In the genomic region with DNA sequence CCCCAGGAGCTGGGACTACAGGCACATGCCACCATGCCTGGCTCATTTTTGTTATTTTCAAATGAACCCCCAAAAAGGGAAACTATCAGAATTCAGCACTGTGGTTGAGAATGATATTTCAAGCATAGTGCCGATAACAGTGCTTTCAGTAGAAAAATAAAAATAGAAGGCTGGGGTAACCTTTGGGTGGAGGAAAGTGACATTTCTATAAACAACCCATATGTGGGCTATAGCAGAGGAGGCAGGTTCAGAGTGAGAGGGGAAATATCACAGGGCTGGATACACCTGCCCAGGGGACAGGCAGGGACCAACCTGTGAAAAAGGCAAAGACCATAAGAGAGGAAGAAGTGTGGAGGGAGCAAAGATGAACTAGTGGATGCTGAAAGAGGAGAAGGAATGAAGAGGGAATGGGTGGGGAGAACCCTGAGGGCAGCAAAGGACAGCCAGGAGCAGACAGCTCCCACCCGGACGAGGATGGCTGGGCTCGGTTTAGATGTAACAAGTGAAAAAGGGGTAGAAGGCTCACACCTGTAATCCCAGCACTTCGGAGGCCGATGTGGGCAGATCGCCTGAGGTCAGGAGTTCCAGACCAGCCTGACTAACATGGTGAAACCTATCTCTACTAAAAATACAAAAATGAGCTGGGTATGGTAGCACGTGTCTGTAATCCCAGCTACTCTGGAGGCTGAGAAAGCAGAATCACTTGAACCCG, we compare ENCODE assay signal across 16 cellular contexts. TPM values are rescaled to one million over a fixed set of nuclear protein-coding genes. Genes with fewer than 3 reads are reported as not detected.
DNase-seq lines count a peak whose midpoint lies in the region; ATAC-seq, FAIRE-seq and TF ChIP-seq lines count a peak whose summit lies in the region.
"Had no signal": no experiment of that assay in that cellular context is flagged by ENCODE, and none has a peak within 500 bp of the region (broad histone marks: within the 10 kb centered on the region; RNA-seq: fewer than 3 reads in every experiment).

No MANE protein-coding gene starts in this region.

- POLR2A ChIA-PET in H1 (lab: Charles Lee; ENCODE audit: partially characterized antibody) = no interaction called here
- POLR2A ChIA-PET in activated CD4-positive, alpha-beta memory T cell treated with anti-CD3 and anti-CD28 coated beads for 36 hours (lab: Charles Lee) = no interaction called here

- no peak overlapping the region for H2BK15ac ChIP-seq in H1 (ENCODE audit: low read length)

- no peak overlapping the region for H3K4ac ChIP-seq in H1 (replicated peaks; ENCODE audit: insufficient read length, low read depth, low read length)

- no peak overlapping the region for H3K18ac ChIP-seq in H1 (ENCODE audit: extremely low read depth, low read length)

- TF ChIP-seq RAD21 in H1 (IDR thresholded peaks at IDR 0.05 in 1 of 2, conservative IDR thresholded peaks at IDR 0.05 in 1 of 2; ENCODE audit: low read depth in 2 of 2, low read length in 2 of 2) = no peak

- H4K91ac ChIP-seq in H1 (replicated peaks; ENCODE audit: insufficient read length, low read length) = no peak overlapping the region

- H2BK120ac ChIP-seq in H1 (replicated peaks; ENCODE audit: low read depth, low read length) = no peak overlapping the region

- no peaks in the 10 kb centered on the region for H3K9me3 ChIP-seq in BLaER1 treated with 17β-estradiol and CSF1 and Interleukin-3, amounts not matched to agents 10 nM and 100 nM (replicated peaks in 1 of 11)
- no peaks in the 10 kb centered on the region for H3K9me3 ChIP-seq in H1 (ENCODE audit: insufficient read depth in 2 of 2, low read depth in 1 of 2, low read length in 1 of 2)
- no peaks in the 10 kb centered on the region for H3K9me3 ChIP-seq in vagina
- H3K9me3 ChIP-seq in Peyer's patch = no peaks in the 10 kb centered on the region
- H3K9me3 ChIP-seq: ovary, SK-N-SH had no signal

- no peaks in the 10 kb centered on the region for H3K9me3 Mint-ChIP-seq in activated CD4-positive, alpha-beta memory T cell treated with anti-CD3 and anti-CD28 coated beads for 36 hours
- H3K9me3 Mint-ChIP-seq: activated naive CD4-positive, alpha-beta T cell treated with anti-CD3 and anti-CD28 coated beads, Interleukin-2, amount 50 U/mL, for 24 hours had no signal

- no peak overlapping the region for H2BK5ac ChIP-seq in H1 (ENCODE audit: low read depth, low read length)

- H3K4me3 Mint-ChIP-seq in activated CD4-positive, alpha-beta memory T cell treated with anti-CD3 and anti-CD28 coated beads for 36 hours = no peak overlapping the region
- H3K4me3 Mint-ChIP-seq: activated naive CD4-positive, alpha-beta T cell treated with anti-CD3 and anti-CD28 coated beads, Interleukin-2, amount 50 U/mL, for 24 hours had no signal

- no peak overlapping the region for H3K14ac ChIP-seq in H1 (ENCODE audit: insufficient read length)

- no peak for TF ChIP-seq POLR2A in H1 (IDR thresholded peaks at IDR 0.05; ENCODE audit: control extremely low read depth in 1 of 2, low read depth in 2 of 2, low read length in 2 of 2)
- no peak for TF ChIP-seq POLR2A in vagina (IDR thresholded peaks at IDR 0.05)
- TF ChIP-seq POLR2A in Peyer's patch (IDR thresholded peaks at IDR 0.05) = no peak

- peak overlapping the region in 1 of 11 experiments; percentile 17; a peak in 1 of 22 replicates for H3K9ac ChIP-seq in BLaER1 treated with 17β-estradiol and CSF1 and Interleukin-3, amounts not matched to agents 10 nM and 100 nM
- no peak overlapping the region for H3K9ac ChIP-seq in H1 (replicated peaks in 1 of 4; ENCODE audit: extremely low read depth in 1 of 4, low read depth in 3 of 4, low read length in 3 of 4)
- H3K9ac ChIP-seq: SK-N-SH had no signal

- no peak overlapping the region for H3K4me3 ChIP-seq in BLaER1 treated with 17β-estradiol and CSF1 and Interleukin-3, amounts not matched to agents 10 nM and 100 nM
- H3K4me3 ChIP-seq in HL-60 (replicated peaks; ENCODE audit: insufficient read depth, low read length) (no peak overlapping the region), H1 (ENCODE audit: extremely low read depth in 1 of 4, insufficient read depth in 2 of 4, low read depth in 3 of 4, low read length in 4 of 4) (no peak overlapping the region), vagina (no peak overlapping the region), dorsolateral prefrontal cortex (no peak overlapping the region), Peyer's patch (no peak overlapping the region)
- H3K4me3 ChIP-seq: cardiac muscle cell, ovary, skin epidermis had no signal

- peaks cover 29% of the 10 kb centered on the region for H3K4me1 Mint-ChIP-seq in activated CD4-positive, alpha-beta memory T cell treated with anti-CD3 and anti-CD28 coated beads for 36 hours (ENCODE audit: low read depth)

- H3K27ac Mint-ChIP-seq in activated CD4-positive, alpha-beta memory T cell treated with anti-CD3 and anti-CD28 coated beads for 36 hours = no peak overlapping the region
- H3K27ac Mint-ChIP-seq: activated naive CD4-positive, alpha-beta T cell treated with anti-CD3 and anti-CD28 coated beads, Interleukin-2, amount 50 U/mL, for 24 hours had no signal

- intact Hi-C loops in activated CD4-positive, alpha-beta memory T cell treated with anti-CD3 and anti-CD28 coated beads for 36 hours (cut with micrococcal nuclease) = loop anchor here (5.0 kb wide), 1 partner anchor 37 kb away; no protein-coding TSS in a partner anchor
- intact Hi-C loops in vagina (cut with DNase I) = no loop called here
- intact Hi-C loops in dorsolateral prefrontal cortex (cut with DNase I) = no loop called here

- no peaks in the 10 kb centered on the region for H3K36me3 Mint-ChIP-seq in activated CD4-positive, alpha-beta memory T cell treated with anti-CD3 and anti-CD28 coated beads for 36 hours
- H3K36me3 Mint-ChIP-seq: activated naive CD4-positive, alpha-beta T cell treated with anti-CD3 and anti-CD28 coated beads, Interleukin-2, amount 50 U/mL, for 24 hours had no signal

- H3K23ac ChIP-seq in H1 (ENCODE audit: insufficient read length) = no peak overlapping the region

- H3K27ac ChIP-seq in BLaER1 treated with 17β-estradiol and CSF1 and Interleukin-3, amounts not matched to agents 10 nM and 100 nM = peak overlapping the region in 9 of 11 experiments; percentile 1 to 88 (median 35); a peak in 13 of 22 replicates
- H3K27ac ChIP-seq in HL-60 (replicated peaks) = peak overlapping the region; percentile 72
- H3K27ac ChIP-seq in H1 (ENCODE audit: low read depth, low read length) = no peak overlapping the region
- H3K27ac ChIP-seq in vagina = no peak overlapping the region
- no peak overlapping the region for H3K27ac ChIP-seq in dorsolateral prefrontal cortex
- peak overlapping the region in 1 of 4 donors; percentile 36 for H3K27ac ChIP-seq in Peyer's patch
- H3K27ac ChIP-seq: cardiac muscle cell, ovary, WERI-Rb-1 had no signal

- CTCF ChIA-PET in H1 (lab: Charles Lee; ENCODE audit: partially characterized antibody) = interaction anchor here (0.6 to 1.1 kb wide), 3 partner anchors 67 to 594 kb away, joined by 3 read pairs; no protein-coding TSS in a partner anchor
- CTCF ChIA-PET in activated CD4-positive, alpha-beta memory T cell treated with anti-CD3 and anti-CD28 coated beads for 36 hours (lab: Charles Lee) = interaction anchor here (1.0 kb wide), 1 partner anchor 20 kb away, joined by 3 read pairs; no protein-coding TSS in a partner anchor

- H3K36me3 ChIP-seq in BLaER1 treated with 17β-estradiol and CSF1 and Interleukin-3, amounts not matched to agents 10 nM and 100 nM = no peaks in the 10 kb centered on the region
- H3K36me3 ChIP-seq in H1 (ENCODE audit: control insufficient read depth in 2 of 4, insufficient read depth in 4 of 4, low read length in 3 of 4) (no peaks in the 10 kb centered on the region), vagina (no peaks in the 10 kb centered on the region), Peyer's patch (no peaks in the 10 kb centered on the region)
- H3K36me3 ChIP-seq: cardiac muscle cell, ovary, WERI-Rb-1 had no signal

- 0 out of 2 replicates have a peak overlapping the region, but pooled peaks have one; percentile 13 for H2AK5ac ChIP-seq in H1 (ENCODE audit: low read depth, low read length)

- H3K4me2 ChIP-seq in BLaER1 treated with 17β-estradiol and CSF1 and Interleukin-3, amounts not matched to agents 10 nM and 100 nM = peak overlapping the region; percentile 37 to 94 (median 83)
- H3K4me2 ChIP-seq in H1 (ENCODE audit: insufficient read depth in 1 of 2, low read depth in 2 of 2, low read length in 2 of 2) = no peak overlapping the region
- H3K4me2 ChIP-seq: SK-N-SH had no signal

- no peak overlapping the region for H3K56ac ChIP-seq in H1 (replicated peaks; ENCODE audit: insufficient read length, low read depth, low read length)

- H4K20me1 ChIP-seq in BLaER1 treated with 17β-estradiol and CSF1 and Interleukin-3, amounts not matched to agents 10 nM and 100 nM = no peaks in the 10 kb centered on the region
- no peaks in the 10 kb centered on the region for H4K20me1 ChIP-seq in H1 (replicated peaks in 1 of 2; ENCODE audit: control insufficient read depth in 1 of 2, insufficient read depth in 2 of 2, low read length in 2 of 2)

- no peak for TF ChIP-seq EP300 in H1 (IDR thresholded peaks at IDR 0.05; ENCODE audit: borderline replicate concordance in 1 of 2, low read depth in 2 of 2, low read length in 2 of 2)

- H2AFZ ChIP-seq in H1 (ENCODE audit: low read length) = no peak overlapping the region

- H4K8ac ChIP-seq in H1 (ENCODE audit: extremely low read depth, insufficient read depth, low read length) = no peak overlapping the region

- no peak for DNase-seq in HL-60 (ENCODE audit: low read depth in 1 of 2, low spot score in 1 of 2)
- DNase-seq in H1 (ENCODE audit: low read depth in 1 of 2, low spot score in 2 of 2) = no peak
- no peak for DNase-seq in activated CD4-positive, alpha-beta memory T cell treated with anti-CD3 and anti-CD28 coated beads for 36 hours
- DNase-seq in vagina (ENCODE audit: extremely low spot score in 2 of 2) = no peak
- DNase-seq in dorsolateral prefrontal cortex = no peak
- DNase-seq in Peyer's patch = no peak
- DNase-seq: NCI-H1417 treated with DMSO at 0.1 percent for 48 hours, NCI-H226, ovary, SK-N-SH, WERI-Rb-1 had no signal

- FAIRE-seq in H1 (lab: Jason Lieb, UNC) = no peak

- peak; percentile 40 for ATAC-seq in GM19351 (IDR thresholded peaks at IDR 0.05; ENCODE audit: unreplicated experiment)

- no peaks in the 10 kb centered on the region for H3K79me2 ChIP-seq in H1 (ENCODE audit: control insufficient read depth in 1 of 2, insufficient read depth in 2 of 2, low read length in 2 of 2)

- TF ChIP-seq CTCF in HL-60 (IDR thresholded peaks at IDR 0.05; ENCODE audit: insufficient read depth, low read length) (no peak), H1 (IDR thresholded peaks at IDR 0.05; ENCODE audit: control extremely low read depth in 1 of 3, insufficient read depth in 1 of 3, low read depth in 1 of 3, low read length in 3 of 3) (no peak), vagina (IDR thresholded peaks at IDR 0.05) (no peak), dorsolateral prefrontal cortex (IDR thresholded peaks at IDR 0.05 in 54 of 56, conservative IDR thresholded peaks at IDR 0.05 in 2 of 56; ENCODE audit: low read depth in 1 of 56, partially characterized antibody in 56 of 56) (no peak), Peyer's patch (IDR thresholded peaks at IDR 0.05) (no peak)

- H3K27me3 Mint-ChIP-seq in activated CD4-positive, alpha-beta memory T cell treated with anti-CD3 and anti-CD28 coated beads for 36 hours = no peaks in the 10 kb centered on the region
- H3K27me3 Mint-ChIP-seq: activated naive CD4-positive, alpha-beta T cell treated with anti-CD3 and anti-CD28 coated beads, Interleukin-2, amount 50 U/mL, for 24 hours had no signal

- H3K79me1 ChIP-seq in H1 (ENCODE audit: low read depth, low read length) = no peaks in the 10 kb centered on the region; the same call in 1 of the 2 replicates

- no peak overlapping the region for H2BK12ac ChIP-seq in H1 (ENCODE audit: low read depth, low read length)

- no peaks in the 10 kb centered on the region for H3K27me3 ChIP-seq in BLaER1 treated with 17β-estradiol and CSF1 and Interleukin-3, amounts not matched to agents 10 nM and 100 nM
- H3K27me3 ChIP-seq in HL-60 (ENCODE audit: insufficient read depth, poor library complexity, severe bottlenecking) (no peaks in the 10 kb centered on the region), H1 (replicated peaks in 1 of 4; ENCODE audit: control insufficient read depth in 3 of 4, extremely low read depth in 1 of 4, insufficient read depth in 3 of 4, low read length in 3 of 4) (no peaks in the 10 kb centered on the region), vagina (no peaks in the 10 kb centered on the region), dorsolateral prefrontal cortex (peaks cover 0 to 8% (median 0%) of the 10 kb centered on the region in 45 donors), Peyer's patch (no peaks in the 10 kb centered on the region)
- H3K27me3 ChIP-seq: cardiac muscle cell, ovary had no signal

- H4K5ac ChIP-seq in H1 (ENCODE audit: insufficient read length, low read depth, low read length) = no peak overlapping the region

- H2BK20ac ChIP-seq in H1 (ENCODE audit: low read length) = no peak overlapping the region

- H3K23me2 ChIP-seq in H1 (ENCODE audit: low read depth, low read length) = no peaks in the 10 kb centered on the region

- peaks cover 82 to 94% (median 91%) of the 10 kb centered on the region in 10 experiments for H3K4me1 ChIP-seq in BLaER1 treated with 17β-estradiol and CSF1 and Interleukin-3, amounts not matched to agents 10 nM and 100 nM
- H3K4me1 ChIP-seq in H1 (replicated peaks in 1 of 4; ENCODE audit: control insufficient read depth in 3 of 4, insufficient read depth in 4 of 4, low read length in 3 of 4) = no peaks in the 10 kb centered on the region
- no peaks in the 10 kb centered on the region for H3K4me1 ChIP-seq in vagina
- H3K4me1 ChIP-seq in Peyer's patch = no peaks in the 10 kb centered on the region

- 90% methylated on average over 9 of the region's 9 CpGs; no CpG with 5 or more reads in 1 of the 2 experiments for WGBS in H1 (ENCODE audit: extremely low coverage in 1 of 2, insufficient coverage in 1 of 2, insufficient read length in 1 of 2, insufficient replicate concordance in 2 of 2, low coverage in 1 of 2, low lambda C conversion rate in 2 of 2, missing lambda C conversion rate in 1 of 2), 2 experiments

RNA-seq across cellular contexts. Expression of a gene that starts 56.5 kb away (rescaled TPM):
- 5.4 and 5.6 TPM in 2 replicates for total RNA-seq in H1 (2021; fragmentation: NEBNext Ultra II Directional; extraction: Animal tissue kit (Norgen Biotek cat#: 25700))
- 2.7 and 6.0 TPM in 2 replicates for polyA plus RNA-seq in H1 (2011; rRNA removed)
- polyA plus RNA-seq in H1 (2011; cell fraction: cytosol; rRNA removed) = 5.5 TPM
- 4.3 TPM for polyA plus RNA-seq in H1 (2011; cell fraction: nucleus; rRNA removed)
- polyA plus RNA-seq in H1 (2012, experiment 1 of 2) = 5.3 to 9.0 TPM (median 5.5 TPM) in 4 replicates
- 2.3 TPM for polyA plus RNA-seq in H1 (2012, experiment 2 of 2)
- 3.6 TPM for polyA plus RNA-seq in H1 (2013, experiment 1 of 2)
- polyA plus RNA-seq in H1 (2013, experiment 2 of 2) = 3.7 TPM
- 4.2 and 6.7 TPM in 2 replicates for polyA minus RNA-seq in H1 (2011; rRNA and poly(A)+ RNA removed)
- polyA minus RNA-seq in H1 (2011; cell fraction: cytosol; rRNA and poly(A)+ RNA removed) = 1.7 TPM
- polyA minus RNA-seq in H1 (2011; cell fraction: nucleus; rRNA and poly(A)+ RNA removed) = 5.6 TPM
- total RNA-seq in activated CD4-positive, alpha-beta memory T cell treated with anti-CD3 and anti-CD28 coated beads for 36 hours = 10 to 100 TPM; 36.5 to 40.6 TPM
- total RNA-seq in vagina (16.5 TPM), dorsolateral prefrontal cortex (10 to 100 TPM in 57 of 120 experiments, 1 to 10 TPM in 63; 2.7 to 29.1 (median 9.8) TPM), Peyer's patch (10 to 100 TPM in 3 of 4 donors, 1 to 10 TPM in 1; 3.5 to 19.0 (median 11.5) TPM)

Comparison
In these comparisons a context has a peak if more than half of its experiments do, and no peak if none do; other contexts are left out.
1. H3K27ac ChIP-seq: peak in BLaER1 treated with 17β-estradiol and CSF1 and Interleukin-3, amounts not matched to agents 10 nM and 100 nM (9 of 11) and HL-60 (single experiment); none in H1 (single experiment), vagina (single experiment) and dorsolateral prefrontal cortex (0 of 59).
2. H3K4me2 ChIP-seq: peak in BLaER1 treated with 17β-estradiol and CSF1 and Interleukin-3, amounts not matched to agents 10 nM and 100 nM (11 of 11); none in H1 (0 of 2).